25 cellular contexts compared by ENCODE assay signal in genomic region chr11:42344204-42344792, GRCh38.
"Had no signal": no experiment of that assay in that cellular context is flagged by ENCODE, and none has a peak within 500 bp of the region (broad histone marks: within the 10 kb centered on the region; RNA-seq: fewer than 3 reads in every experiment).

No MANE protein-coding gene starts in this region.

- ATAC-seq: left colon; left lung; mucosa of descending colon; naive thymus-derived CD4-positive, alpha-beta T cell; natural killer cell treated with Interleukin-12 subunit alpha and Interleukin-12 subunit beta and Interleukin-15 and Interleukin-18, amount 100 ng/mL, for 72 hours; right lobe of liver; stimulated activated naive B cell treated with anti-CD40 and anti-IgM and Interleukin-4, amounts not matched to agents 10 μg/mL and 1 μg/mL and 100 μg/mL, for 72 hours; stimulated activated naive CD8-positive, alpha-beta T cell treated with anti-CD3 and anti-CD28 coated beads, Interleukin-15, Interleukin-2, amounts not matched to agents 100 U/mL and 50 U/mL, for 24 hours had no signal

- H3K4me1 ChIP-seq: left lung, right atrium auricular region, right lobe of liver, stomach, testis, thyroid gland, transverse colon, uterus had no signal

- H3K4me3 ChIP-seq: left lung, mucosa of descending colon, ovary, right atrium auricular region, right lobe of liver, smooth muscle cell, stomach, testis, thyroid gland, transverse colon, uterus had no signal

- H3K4me2 ChIP-seq: smooth muscle cell had no signal

- H3K9me3 ChIP-seq: neutrophil, ovary, right atrium auricular region, right lobe of liver, testis, thyroid gland, transverse colon, uterus had no signal

- H3K27ac ChIP-seq: left lung, neutrophil, ovary, right atrium auricular region, right lobe of liver, stomach, testis, thyroid gland, transverse colon, uterus had no signal

- H3K27me3 ChIP-seq: left lung, neutrophil, ovary, right atrium auricular region, right lobe of liver, stomach, testis, thyroid gland, transverse colon, uterus had no signal

- H3K36me3 ChIP-seq: left lung, neutrophil, ovary, right atrium auricular region, right lobe of liver, stomach, thyroid gland, transverse colon, uterus had no signal

- DNase-seq: hippocampal formation; left colon; midbrain; naive thymus-derived CD4-positive, alpha-beta T cell; occipital lobe; ovary; right lobe of liver; stimulated activated CD4-positive, alpha-beta T cell treated with anti-CD3 and anti-CD28 coated beads, Interleukin-1b, Interleukin-23, amount 100 ng/mL, for 48 hours; stimulated activated CD4-positive, alpha-beta T cell treated with anti-CD3 and anti-CD28 coated beads, Interleukin-2, amount 100 ng/mL, for 48 hours; stimulated activated CD4-positive, alpha-beta T cell treated with anti-CD3 and anti-CD28 coated beads, Interleukin-4, amount 100 ng/mL, for 4 hours; stimulated activated CD8-positive, alpha-beta memory T cell treated with anti-CD3 and anti-CD28 coated beads, Interleukin-4, amount 100 ng/mL, for 48 hours; stimulated activated naive B cell treated with anti-CD40 and anti-IgM and Interleukin-4, amounts not matched to agents 10 μg/mL and 1 μg/mL and 100 μg/mL, for 72 hours; stimulated activated naive CD8-positive, alpha-beta T cell treated with anti-CD3 and anti-CD28 coated beads, Interleukin-15, Interleukin-2, amounts not matched to agents 100 U/mL and 50 U/mL, for 24 hours; stomach; testis; thyroid gland; transverse colon; uterus had no signal

- FAIRE-seq: keratinocyte had no signal
